10 cellular contexts compared by ENCODE assay signal in genomic region chr5:125700380-125700856, GRCh38.
DNase-seq lines count a peak whose midpoint lies in the region; ATAC-seq, FAIRE-seq and TF ChIP-seq lines count a peak whose summit lies in the region.
"Had no signal": no experiment of that assay in that cellular context is flagged by ENCODE, and none has a peak within 500 bp of the region (broad histone marks: within the 10 kb centered on the region; RNA-seq: fewer than 3 reads in every experiment).

No MANE protein-coding gene starts in this region.

- H4K8ac ChIP-seq in mesendoderm (ENCODE audit: low read depth, low read length), result no peak overlapping the region

- H3K23ac ChIP-seq in mesendoderm (ENCODE audit: low read length), result no peak overlapping the region

- in situ Hi-C loops in ACHN (cut with HindIII; ENCODE audit: low pct_ligation_motif_present, low pct_unique_long_range_greater_than_20kb, low sequenced_read_pairs) (no loop called here), HepG2 (cut with HindIII; ENCODE audit: extremely low pct_ligation_motif_present, low pct_unique_long_range_greater_than_20kb) (no loop called here)

- H2BK120ac ChIP-seq in mesendoderm (ENCODE audit: low read depth, low read length), result no peak overlapping the region

- peak overlapping the region in 2 of 3 experiments; percentile 20 to 40; a peak in 1 of 6 replicates for H3K4me3 ChIP-seq in HepG2 (replicated peaks in 1 of 3; ENCODE audit: insufficient read depth in 1 of 3, low read depth in 2 of 3, low read length in 3 of 3)
- no peak overlapping the region for H3K4me3 ChIP-seq in prostate gland
- H3K4me3 ChIP-seq in mesendoderm (ENCODE audit: low read length), result no peak overlapping the region

- no peaks in the 10 kb centered on the region for H3K79me1 ChIP-seq in mesendoderm (ENCODE audit: low read length)

- TF ChIP-seq CTCF in HepG2 (CRISPR knock-in tag; IDR thresholded peaks at IDR 0.05) (no peak), prostate gland (IDR thresholded peaks at IDR 0.05) (no peak)

- H2BK5ac ChIP-seq in mesendoderm (ENCODE audit: low read length), result no peak overlapping the region

- CTCF ChIA-PET in HepG2 (lab: Yijun Ruan, JAX; ENCODE audit: low intra/inter-chr PET ratio, low total read pairs), result no interaction called here

- H3K79me2 ChIP-seq in HepG2 (ENCODE audit: insufficient read depth, low read length), result no peaks in the 10 kb centered on the region
- no peaks in the 10 kb centered on the region for H3K79me2 ChIP-seq in mesendoderm (ENCODE audit: control insufficient read depth, insufficient read depth, low read length)

- TF ChIP-seq RAD21 in HepG2 (CRISPR knock-in tag; IDR thresholded peaks at IDR 0.05), result no peak

- WGBS in HepG2 (ENCODE audit: low lambda C conversion rate), result 6% methylated on average over 8 of the region's 8 CpGs
- WGBS in prostate gland, result 20% methylated on average over 8 of the region's 8 CpGs
- WGBS in mesendoderm (ENCODE audit: extremely low coverage, insufficient coverage, low lambda C conversion rate), result no CpG with 5 or more reads among the region's 8 CpGs

- peak overlapping the region; percentile 61 for H2AFZ ChIP-seq in HepG2 (ENCODE audit: low read length)

- H4K20me1 ChIP-seq in HepG2 (ENCODE audit: insufficient read depth, low read length), result no peaks in the 10 kb centered on the region

- H3K9ac ChIP-seq in HepG2 (ENCODE audit: insufficient read depth, low read depth, low read length) (no peak overlapping the region), mesendoderm (ENCODE audit: low read length) (no peak overlapping the region)

- H3K27me3 ChIP-seq in HepG2 (ENCODE audit: control insufficient read depth in 1 of 2, insufficient read depth in 2 of 2, low read length in 2 of 2), result no peaks in the 10 kb centered on the region
- H3K27me3 ChIP-seq in prostate gland (replicated peaks; ENCODE audit: insufficient read depth), result no peaks in the 10 kb centered on the region
- no peaks in the 10 kb centered on the region for H3K27me3 ChIP-seq in mesendoderm (ENCODE audit: insufficient read depth, low read length, poor library complexity)
- H3K27me3 ChIP-seq: foreskin keratinocyte had no signal

- H2BK15ac ChIP-seq in mesendoderm (replicated peaks; ENCODE audit: low read depth), result no peak overlapping the region

- H3K36me3 ChIP-seq in HepG2 (replicated peaks in 1 of 2; ENCODE audit: control insufficient read depth in 1 of 2, insufficient read depth in 2 of 2, low read length in 2 of 2), result no peaks in the 10 kb centered on the region
- no peaks in the 10 kb centered on the region for H3K36me3 ChIP-seq in prostate gland
- no peaks in the 10 kb centered on the region for H3K36me3 ChIP-seq in mesendoderm (ENCODE audit: control insufficient read depth, insufficient read depth, low read length)

- H3K27ac ChIP-seq in HepG2 (ENCODE audit: extremely low read length, insufficient read depth, low read length) (no peak overlapping the region), prostate gland (no peak overlapping the region), mesendoderm (ENCODE audit: low read depth, low read length) (no peak overlapping the region)
- H3K27ac ChIP-seq: foreskin keratinocyte had no signal

- TF ChIP-seq EP300 in HepG2 (IDR thresholded peaks at IDR 0.05; ENCODE audit: low read depth in 2 of 2, low read length in 2 of 2), result no peak
- no peak for TF ChIP-seq EP300 in HepG2 (CRISPR knock-in tag; IDR thresholded peaks at IDR 0.05; ENCODE audit: borderline replicate concordance)

- POLR2A ChIA-PET in HepG2 (lab: Yijun Ruan, JAX), result interaction anchor here (1.1 to 1.4 kb wide), 2 partner anchors 18 to 19 kb away, joined by 3 read pairs; no protein-coding TSS in a partner anchor

- H3K4me2 ChIP-seq in HepG2 (ENCODE audit: low read depth, low read length) (peak overlapping the region; percentile 59), mesendoderm (ENCODE audit: low read length) (no peak overlapping the region)

- no peak overlapping the region for H3K56ac ChIP-seq in mesendoderm (ENCODE audit: low read length)

- no peak overlapping the region for H3K18ac ChIP-seq in mesendoderm (ENCODE audit: low read length)

- peak; percentile 91 for ATAC-seq in HepG2
- ATAC-seq: activated T-cell treated with anti-CD3 and anti-CD28 coated beads, Interleukin-2, amount 50 U/mL, for 4 hours; foreskin keratinocyte had no signal

- intact Hi-C loops in HepG2 (cut with micrococcal nuclease; ENCODE audit: unreplicated experiment) (no loop called here), prostate gland (cut with DNase I) (no loop called here)

- H4K5ac ChIP-seq in mesendoderm (ENCODE audit: low read length), result no peak overlapping the region

- peak; percentile 43 for FAIRE-seq in HepG2 (lab: Jason Lieb, UNC)
- FAIRE-seq in GM12892 (lab: Jason Lieb, UNC), result no peak

- H3K4me1 ChIP-seq in HepG2 (ENCODE audit: insufficient read depth, low read length), result peaks cover 15% of the 10 kb centered on the region; the same call in 1 of the 2 replicates
- no peaks in the 10 kb centered on the region for H3K4me1 ChIP-seq in prostate gland (replicated peaks)
- H3K4me1 ChIP-seq in mesendoderm (ENCODE audit: control insufficient read depth, low read depth, low read length), result no peaks in the 10 kb centered on the region

- TF ChIP-seq POLR2A in HepG2 (IDR thresholded peaks at IDR 0.05; ENCODE audit: insufficient read depth in 1 of 2, low read depth in 2 of 2, low read length in 2 of 2) (no peak), GM12892 (IDR thresholded peaks at IDR 0.05; ENCODE audit: low read depth, low read length) (no peak), prostate gland (IDR thresholded peaks at IDR 0.05) (no peak)

- H3K9me3 ChIP-seq in HepG2 (ENCODE audit: low read length) (peaks cover 17% of the 10 kb centered on the region), prostate gland (no peaks in the 10 kb centered on the region)

- H2AK5ac ChIP-seq in mesendoderm (ENCODE audit: low read length), result no peak overlapping the region

- BruUV-seq in HepG2 (replicated peaks; lab: Mats Ljungman, UMichigan), result no TSS peak

- DNase-seq in ACHN, result peak; percentile 62
- DNase-seq in NCI-H1436 (lab: John Stamatoyannopoulos, UW), result peak; percentile 23
- peak; percentile 65 for DNase-seq in SW480 (ENCODE audit: low spot score)
- peak; percentile 39 for DNase-seq in HepG2 (ENCODE audit: low spot score)
- no peak for DNase-seq in NCI-H1048 (lab: John Stamatoyannopoulos, UW)
- no peak for DNase-seq in GM12892 (ENCODE audit: insufficient read length)
- no peak for DNase-seq in prostate gland (ENCODE audit: low spot score)
- no peak for DNase-seq in mesendoderm
- DNase-seq: activated T-cell treated with anti-CD3 and anti-CD28 coated beads, Interleukin-2, amount 50 U/mL, for 4 hours; foreskin keratinocyte had no signal

- no peak overlapping the region for H3K4ac ChIP-seq in mesendoderm (ENCODE audit: low read depth, low read length)

TF ChIP-seq in HepG2, 621 proteins besides CTCF, POLR2A, EP300 and RAD21 (continues in another document):
- TF ChIP-seq ZNF562 (CRISPR knock-in tag; IDR thresholded peaks at IDR 0.05; ENCODE audit: borderline replicate concordance) (no peak), ZNF646 (CRISPR knock-in tag; IDR thresholded peaks at IDR 0.05) (0 out of 2 replicates have a peak, but pooled peaks have one; percentile 27), ZEB1 (IDR thresholded peaks at IDR 0.05; ENCODE audit: insufficient replicate concordance, low read depth) (no peak)

Comparison
In these comparisons a context has a peak if more than half of its experiments do, and no peak if none do; other contexts are left out.
1. DNase-seq: peak in ACHN (single experiment), NCI-H1436 (single experiment), SW480 (single experiment) and HepG2 (single experiment); none in NCI-H1048 (single experiment), GM12892 (single experiment), prostate gland (single experiment) and mesendoderm (single experiment).
2. H3K4me3 ChIP-seq: peak in HepG2 (2 of 3); none in prostate gland (0 of 2) and mesendoderm (single experiment).